ENCODE assay signal across 10 cellular contexts in the genomic region with DNA sequence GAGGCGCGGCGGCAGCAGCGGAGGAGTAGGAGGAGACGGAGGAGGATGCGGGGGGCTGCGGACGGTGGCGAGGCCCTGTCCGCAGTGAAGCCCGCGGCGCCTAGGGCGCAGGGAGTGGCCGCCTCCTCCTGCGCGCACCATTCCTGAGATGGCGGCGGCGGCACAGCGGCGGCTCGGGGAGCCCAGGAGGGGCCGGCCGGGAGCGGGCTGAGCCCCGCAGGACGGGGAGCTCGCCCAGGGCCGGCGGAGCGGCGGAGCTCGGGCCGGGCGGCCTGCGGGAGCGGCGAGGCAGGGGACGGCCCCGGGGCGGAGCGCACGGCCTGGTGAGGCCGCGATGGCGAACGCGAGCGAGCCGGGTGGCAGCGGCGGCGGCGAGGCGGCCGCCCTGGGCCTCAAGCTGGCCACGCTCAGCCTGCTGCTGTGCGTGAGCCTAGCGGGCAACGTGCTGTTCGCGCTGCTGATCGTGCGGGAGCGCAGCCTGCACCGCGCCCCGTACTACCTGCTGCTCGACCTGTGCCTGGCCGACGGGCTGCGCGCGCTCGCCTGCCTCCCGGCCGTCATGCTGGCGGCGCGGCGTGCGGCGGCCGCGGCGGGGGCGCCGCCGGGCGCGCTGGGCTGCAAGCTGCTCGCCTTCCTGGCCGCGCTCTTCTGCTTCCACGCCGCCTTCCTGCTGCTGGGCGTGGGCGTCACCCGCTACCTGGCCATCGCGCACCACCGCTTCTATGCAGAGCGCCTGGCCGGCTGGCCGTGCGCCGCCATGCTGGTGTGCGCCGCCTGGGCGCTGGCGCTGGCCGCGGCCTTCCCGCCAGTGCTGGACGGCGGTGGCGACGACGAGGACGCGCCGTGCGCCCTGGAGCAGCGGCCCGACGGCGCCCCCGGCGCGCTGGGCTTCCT. TPM values are rescaled to one million over a fixed set of nuclear protein-coding genes. Genes with fewer than 3 reads are reported as not detected.
DNase-seq lines count a peak whose midpoint lies in the region; ATAC-seq and TF ChIP-seq lines count a peak whose summit lies in the region.
"Had no signal": no experiment of that assay in that cellular context is flagged by ENCODE, and none has a peak within 500 bp of the region (broad histone marks: within the 10 kb centered on the region; RNA-seq: fewer than 3 reads in every experiment).

A gene with protein sequence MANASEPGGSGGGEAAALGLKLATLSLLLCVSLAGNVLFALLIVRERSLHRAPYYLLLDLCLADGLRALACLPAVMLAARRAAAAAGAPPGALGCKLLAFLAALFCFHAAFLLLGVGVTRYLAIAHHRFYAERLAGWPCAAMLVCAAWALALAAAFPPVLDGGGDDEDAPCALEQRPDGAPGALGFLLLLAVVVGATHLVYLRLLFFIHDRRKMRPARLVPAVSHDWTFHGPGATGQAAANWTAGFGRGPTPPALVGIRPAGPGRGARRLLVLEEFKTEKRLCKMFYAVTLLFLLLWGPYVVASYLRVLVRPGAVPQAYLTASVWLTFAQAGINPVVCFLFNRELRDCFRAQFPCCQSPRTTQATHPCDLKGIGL (plus strand): TSS at position 140 of the 894 bp plus-strand sequence. CDS start 195 bp downstream, at position 335.

- H2AFZ ChIP-seq in GM23248 = no peak within 1 kb of the TSS
- H2AFZ ChIP-seq in parathyroid adenoma = peak within 1 kb of the TSS; percentile 68

- H4K20me1 ChIP-seq in GM23248 (ENCODE audit: insufficient read depth) = no peaks in the 10 kb centered on the region

- no peaks in the 10 kb centered on the region for H3K9me3 ChIP-seq in GM23248 (ENCODE audit: low read depth)
- H3K9me3 ChIP-seq in parathyroid adenoma (ENCODE audit: control insufficient read depth, low read length) = no peaks in the 10 kb centered on the region

- no peak within 1 kb of the TSS for H3K4me2 ChIP-seq in GM23248 (ENCODE audit: unreplicated experiment)
- peak within 1 kb of the TSS; percentile 87 for H3K4me2 ChIP-seq in parathyroid adenoma (ENCODE audit: low read length)

- ATAC-seq in GM21529 (IDR thresholded peaks at IDR 0.05; ENCODE audit: unreplicated experiment) = no peak
- ATAC-seq: HCT116 had no signal

- H3K4me3 ChIP-seq in GM23248 = peak within 1 kb of the TSS; percentile 42
- H3K4me3 ChIP-seq in parathyroid adenoma (ENCODE audit: low read depth, low read length) = peak within 1 kb of the TSS; percentile 61

- intact Hi-C loops in head of caudate nucleus (cut with DNase I) = no loop called here

- no peaks in the 10 kb centered on the region for H3K9me2 ChIP-seq in GM23248 (ENCODE audit: insufficient read depth)

- no peak for TF ChIP-seq CTCF in parathyroid adenoma (IDR thresholded peaks at IDR 0.05)

- H3K9ac ChIP-seq in GM23248 (no peak within 1 kb of the TSS), parathyroid adenoma (no peak within 1 kb of the TSS)

- H3F3A ChIP-seq in GM23248 (ENCODE audit: insufficient read depth) = no peaks in the 10 kb centered on the region

- H3K27me3 ChIP-seq in GM23248 (replicated peaks; ENCODE audit: insufficient read depth) (peaks cover 59% of the 10 kb centered on the region), parathyroid adenoma (ENCODE audit: control insufficient read depth, insufficient read depth, low read length) (no peaks in the 10 kb centered on the region)

- WGBS in GM23248 (ENCODE audit: low coverage in 1 of 2, low lambda C conversion rate in 2 of 2, missing lambda C conversion rate in 2 of 2), 2 experiments = 4% methylated on average over 81 to 105 of the region's 131 CpGs

- H3K4me1 ChIP-seq in GM23248 (ENCODE audit: insufficient read depth) = no peaks in the 10 kb centered on the region
- no peaks in the 10 kb centered on the region for H3K4me1 ChIP-seq in parathyroid adenoma

- H3K79me2 ChIP-seq in GM23248 (ENCODE audit: insufficient read depth) (no peaks in the 10 kb centered on the region), parathyroid adenoma (peaks cover 2% of the 10 kb centered on the region)

- DNase-seq in ACHN (peak; percentile 10), GM23248 (peak; percentile 56), head of caudate nucleus (peak in 26 of 42 donors; percentile 13 to 57 (median 30)), NCI-H2107 treated with DMSO at 0.1 percent for 48 hours (lab: John Stamatoyannopoulos, UW; ENCODE audit: unreplicated experiment) (no peak), NCI-H510A treated with DMSO at 0.1 percent for 48 hours (lab: John Stamatoyannopoulos, UW) (no peak)
- peak; percentile 33 for DNase-seq in activated naive CD4-positive, alpha-beta T cell treated with anti-CD3 and anti-CD28 coated beads, Interleukin-2, amount 50 U/mL, for 16 hours

- no peak within 1 kb of the TSS for H3K27ac ChIP-seq in GM23248
- H3K27ac ChIP-seq in parathyroid adenoma = peak within 1 kb of the TSS; percentile 43

- H3K36me3 ChIP-seq in GM23248 (ENCODE audit: low read depth) (no peaks in the 10 kb centered on the region), parathyroid adenoma (ENCODE audit: control insufficient read depth, insufficient read depth, low read length) (no peaks in the 10 kb centered on the region)

- in situ Hi-C loops in ACHN (cut with HindIII; ENCODE audit: low pct_ligation_motif_present, low pct_unique_long_range_greater_than_20kb, low sequenced_read_pairs) = no loop called here
- in situ Hi-C loops in GM23248 (cut with MboI) = no loop called here

RNA-seq across cellular contexts. Expression of the gene that starts here (rescaled TPM):
- total RNA-seq in GM23248 (2014; rRNA removed; shearing (Covaris generic)) = not detected in 2 replicates
- 0.10 TPM in 1 of 2 replicates, not detected in the other for polyA plus RNA-seq in GM23248 (2016; fragmentation: Nextera tagmentation; extraction: Ambion mirVana)
- total RNA-seq: glomerular endothelial cell had no signal

Comparison
In these comparisons a context has a peak if more than half of its experiments do, and no peak if none do; other contexts are left out.
1. Peak in DNase-seq and H3K4me3 ChIP-seq in GM23248; RNA of the gene not detected or under 1 TPM.
2. DNase-seq: peak in ACHN (single experiment), activated naive CD4-positive, alpha-beta T cell treated with anti-CD3 and anti-CD28 coated beads, Interleukin-2, amount 50 U/mL, for 16 hours (single experiment) and head of caudate nucleus (26 of 42); none in NCI-H2107 treated with DMSO at 0.1 percent for 48 hours (single experiment) and NCI-H510A treated with DMSO at 0.1 percent for 48 hours (single experiment).